ENCODE assay signal across 24 cellular contexts in the genomic region with DNA sequence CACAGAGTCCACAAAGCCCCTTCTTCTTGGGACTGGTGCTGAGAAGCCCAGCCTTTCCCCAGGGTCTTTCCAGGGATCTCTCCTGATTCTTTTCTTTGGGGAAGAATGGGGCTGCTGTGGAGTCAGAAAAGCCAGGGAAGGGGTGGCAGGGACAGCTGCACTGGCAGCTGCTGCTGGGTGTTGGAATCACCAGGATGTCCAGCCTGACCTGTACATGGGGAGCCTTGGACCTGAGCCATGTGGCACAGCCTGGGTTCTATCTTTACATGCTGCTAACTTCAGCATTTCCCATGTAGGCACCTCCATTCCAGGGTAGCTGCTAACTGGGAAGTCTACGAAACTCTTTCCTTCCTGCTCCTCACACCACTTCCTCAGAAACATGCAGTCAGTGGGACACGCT.
"Had no signal": no experiment of that assay in that cellular context is flagged by ENCODE, and none has a peak within 500 bp of the region (broad histone marks: within the 10 kb centered on the region; RNA-seq: fewer than 3 reads in every experiment).

No MANE protein-coding gene starts in this region.

- H3K9me3 ChIP-seq: heart right ventricle, left lung, mucosa of descending colon, prostate gland, sigmoid colon, thoracic aorta, tibial nerve, upper lobe of left lung had no signal

- H3K9ac ChIP-seq: neural progenitor cell had no signal

- H3K4me2 ChIP-seq: neural progenitor cell had no signal

- DNase-seq: dermis blood vessel endothelial cell; effector memory CD4-positive, alpha-beta T cell; foreskin keratinocyte; glutamatergic neuron; heart right ventricle; hippocampal formation; left cardiac atrium; left lung; mesenchymal stem cell; mucosa of descending colon; naive thymus-derived CD4-positive, alpha-beta T cell; right cardiac atrium; small intestine; stimulated activated CD4-positive, alpha-beta T cell treated with anti-CD3 and anti-CD28 coated beads, Interleukin-15, amount 100 ng/mL, for 24 hours; stimulated activated CD4-positive, alpha-beta T cell treated with anti-CD3 and anti-CD28 coated beads, Interleukin-2, amount 100 ng/mL, for 48 hours; stimulated activated naive B cell treated with anti-CD40 and anti-IgM and Interleukin-4, amounts not matched to agents 10 μg/mL and 1 μg/mL and 100 μg/mL, for 72 hours; upper lobe of left lung had no signal

- H3K27ac ChIP-seq: coronary artery, esophagus muscularis mucosa, foreskin keratinocyte, heart right ventricle, left lung, neural progenitor cell, prostate gland, sigmoid colon, thoracic aorta, tibial nerve, upper lobe of left lung had no signal

- ATAC-seq: foreskin keratinocyte; heart right ventricle; left cardiac atrium; left lung; mucosa of descending colon; naive thymus-derived CD4-positive, alpha-beta T cell; right cardiac atrium; stimulated activated naive B cell treated with anti-CD40 and anti-IgM and Interleukin-4, amounts not matched to agents 10 μg/mL and 1 μg/mL and 100 μg/mL, for 72 hours had no signal

- H3K4me3 ChIP-seq: coronary artery, esophagus muscularis mucosa, heart right ventricle, left lung, mucosa of descending colon, neural progenitor cell, prostate gland, sigmoid colon, thoracic aorta, tibial nerve, upper lobe of left lung had no signal

- H3K27me3 ChIP-seq: foreskin keratinocyte, heart right ventricle, left lung, neural progenitor cell, sigmoid colon, tibial nerve, upper lobe of left lung had no signal

- H3K36me3 ChIP-seq: esophagus muscularis mucosa, heart right ventricle, left lung, neural progenitor cell, prostate gland, sigmoid colon, thoracic aorta, tibial nerve, upper lobe of left lung had no signal

- H3K4me1 ChIP-seq: esophagus muscularis mucosa, foreskin keratinocyte, heart right ventricle, left lung, neural progenitor cell, prostate gland, sigmoid colon, tibial nerve, upper lobe of left lung had no signal
